1 cellular context compared by ENCODE assay signal in genomic region chr3:187736418-187736871, GRCh38.
TF ChIP-seq lines count a peak whose summit lies in the region.

No MANE protein-coding gene starts in this region.

TF ChIP-seq in endothelial cell of umbilical vein, 7 proteins besides CTCF, POLR2A, EP300 and RAD21 (continued from another document):
- no peak for TF ChIP-seq EZH2 (IDR thresholded peaks at IDR 0.05; ENCODE audit: borderline replicate concordance, low read depth, low read length, severe bottlenecking)
